ENCODE assay signal across 25 cellular contexts in the genomic region with DNA sequence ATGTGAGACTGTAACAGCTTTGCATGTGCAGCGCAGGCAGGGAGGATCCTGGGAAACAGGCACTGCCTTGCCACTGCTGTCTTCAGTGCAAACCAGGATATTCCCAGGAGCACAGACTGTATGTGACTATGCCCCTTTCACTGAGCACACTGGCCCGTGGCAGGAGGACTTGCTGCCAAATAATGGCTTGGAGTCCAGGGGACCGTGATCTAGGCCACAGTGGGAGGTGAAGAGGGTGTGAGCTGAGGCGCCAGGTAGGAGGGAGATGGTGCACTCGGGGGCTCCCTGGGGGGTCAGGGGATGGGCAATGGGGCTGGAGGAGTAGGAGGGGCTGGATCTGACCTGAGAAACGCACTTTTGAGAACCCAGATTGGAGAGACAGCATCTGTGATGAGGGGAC.
"Had no signal": no experiment of that assay in that cellular context is flagged by ENCODE, and none has a peak within 500 bp of the region (broad histone marks: within the 10 kb centered on the region; RNA-seq: fewer than 3 reads in every experiment).

No MANE protein-coding gene starts in this region.

- H3K27ac ChIP-seq: KMS-11, SK-N-MC, VCaP had no signal

- H3K9me3 Mint-ChIP-seq: activated T-cell treated with anti-CD3 and anti-CD28 coated beads, Interleukin-2, amount 50 U/mL, for 4 hours had no signal

- DNase-seq: activated CD4-positive, CD25-positive, alpha-beta regulatory T cell; activated CD8-positive, alpha-beta memory T cell treated with anti-CD3 and anti-CD28 coated beads, Interleukin-2, amount 10 ng/mL, durations not matched to agents 7 days and 5 days; activated effector memory CD4-positive, alpha-beta T cell treated with anti-CD3 and anti-CD28 coated beads, Interleukin-2, amount 50 U/mL, for 16 hours; activated naive CD4-positive, alpha-beta T cell treated with Interleukin-2 at 50 U/mL for 16 hours; activated T-cell treated with anti-CD3 and anti-CD28 coated beads, Interleukin-2, amount 50 U/mL, for 4 hours; amygdala; NCI-H1092 treated with DMSO at 0.1 percent for 48 hours; NCI-H1417 treated with DMSO at 0.1 percent for 48 hours; NCI-H1694; NCI-H2029; NCI-H2107; NCI-H2171 treated with DMSO at 0.1 percent for 48 hours; NCI-H226; NCI-H526 treated with DMSO at 0.1 percent for 48 hours; NCI-H82; OCI-M1; RPMI8226; T-helper 1 cell had no signal

- H3K27me3 Mint-ChIP-seq: activated naive CD8-positive, alpha-beta T cell had no signal

- H3K27ac Mint-ChIP-seq: activated CD8-positive, alpha-beta memory T cell treated with anti-CD3 and anti-CD28 coated beads, Interleukin-2, amount 10 ng/mL, durations not matched to agents 7 days and 5 days; activated naive CD8-positive, alpha-beta T cell had no signal

- H3K4me3 Mint-ChIP-seq: activated CD8-positive, alpha-beta memory T cell treated with anti-CD3 and anti-CD28 coated beads, Interleukin-2, amount 10 ng/mL, durations not matched to agents 7 days and 5 days; activated naive CD8-positive, alpha-beta T cell; activated T-cell treated with anti-CD3 and anti-CD28 coated beads, Interleukin-2, amount 50 U/mL, for 4 hours; brain had no signal

- ATAC-seq: activated CD8-positive, alpha-beta memory T cell treated with anti-CD3 and anti-CD28 coated beads, Interleukin-2, amount 10 ng/mL, durations not matched to agents 7 days and 5 days; activated T-cell treated with anti-CD3 and anti-CD28 coated beads, Interleukin-2, amount 50 U/mL, for 4 hours; Panc1; Right ventricle myocardium inferior had no signal

- H3K4me2 ChIP-seq: KMS-11 had no signal

- H3K9ac ChIP-seq: KMS-11 had no signal

- H3K4me3 ChIP-seq: SK-N-MC had no signal

- H3K36me3 Mint-ChIP-seq: activated CD8-positive, alpha-beta memory T cell treated with anti-CD3 and anti-CD28 coated beads, Interleukin-2, amount 10 ng/mL, durations not matched to agents 7 days and 5 days; activated naive CD8-positive, alpha-beta T cell; brain had no signal
